Comparison of ENCODE assay signal across 16 cellular contexts in the genomic region with DNA sequence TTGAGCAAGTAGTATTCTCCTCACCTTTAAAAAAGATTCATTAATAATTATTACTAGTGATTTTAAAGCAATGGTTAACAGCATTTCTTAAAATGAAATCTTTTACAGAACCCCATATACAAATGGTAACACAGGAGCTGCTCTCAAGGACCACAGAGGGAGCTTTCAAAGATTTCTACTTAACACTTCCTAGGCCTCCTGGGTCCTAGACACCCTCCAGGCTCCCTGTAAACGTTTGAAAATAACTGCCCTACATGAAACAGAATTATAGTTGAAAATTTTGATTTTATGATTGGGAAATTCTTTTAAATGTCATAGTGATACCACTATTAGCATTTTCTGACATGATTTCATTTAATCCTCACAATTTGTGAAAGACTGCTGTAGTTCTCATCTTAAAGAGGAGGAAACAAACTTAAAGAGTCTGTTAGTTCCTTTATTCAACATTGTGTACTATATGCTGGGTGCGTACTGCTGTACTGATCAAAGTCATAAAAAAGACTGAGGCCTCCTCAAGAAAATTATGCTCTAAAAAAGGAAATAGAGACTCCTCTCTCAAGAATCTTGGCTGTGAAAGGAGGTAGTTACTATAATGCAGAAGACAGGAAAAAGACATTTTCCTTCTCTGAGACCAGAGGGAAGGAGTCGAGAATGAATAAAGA. TPM values are rescaled to one million over a fixed set of nuclear protein-coding genes. Genes with fewer than 3 reads are reported as not detected.
DNase-seq lines count a peak whose midpoint lies in the region; ATAC-seq and TF ChIP-seq lines count a peak whose summit lies in the region.
"Had no signal": no experiment of that assay in that cellular context is flagged by ENCODE, and none has a peak within 500 bp of the region (broad histone marks: within the 10 kb centered on the region; RNA-seq: fewer than 3 reads in every experiment).

No MANE protein-coding gene starts in this region.

- TF ChIP-seq CTCF in transverse colon (IDR thresholded peaks at IDR 0.05) = no peak

- H3K27me3 Mint-ChIP-seq in T-helper 17 cell (no peaks in the 10 kb centered on the region), immature natural killer cell (ENCODE audit: low read depth in 3 of 3) (peaks cover 1 to 4% (median 2%) of the 10 kb centered on the region in 3 donors)

- H3K4me3 ChIP-seq in right cardiac atrium (ENCODE audit: low read length) (peak overlapping the region; percentile 20), transverse colon (no peak overlapping the region)
- H3K4me3 ChIP-seq: SJSA1 had no signal

- H3K36me3 Mint-ChIP-seq in T-helper 17 cell (ENCODE audit: low read depth) = peaks cover 2% of the 10 kb centered on the region
- H3K36me3 Mint-ChIP-seq in immature natural killer cell = no peaks in the 10 kb centered on the region

- H3K27me3 ChIP-seq in right cardiac atrium (ENCODE audit: control insufficient read depth, insufficient read depth) = no peaks in the 10 kb centered on the region
- no peaks in the 10 kb centered on the region for H3K27me3 ChIP-seq in transverse colon
- H3K27me3 ChIP-seq: SJSA1 had no signal

- no peaks in the 10 kb centered on the region for H3K36me3 ChIP-seq in transverse colon

- H3K4me1 ChIP-seq in right cardiac atrium (ENCODE audit: control insufficient read depth, insufficient read depth, low read length) (peaks cover 10% of the 10 kb centered on the region), transverse colon (peaks cover 25 to 93% (median 60%) of the 10 kb centered on the region in 4 donors)

- no peak for ATAC-seq in right cardiac atrium
- no peak for ATAC-seq in left cardiac atrium
- ATAC-seq in T-helper 17 cell = peak; percentile 45

- no peak for TF ChIP-seq POLR2A in transverse colon (IDR thresholded peaks at IDR 0.05)

- no peaks in the 10 kb centered on the region for H3K9me3 Mint-ChIP-seq in immature natural killer cell

- intact Hi-C loops in right cardiac atrium (cut with DNase I) = no loop called here
- intact Hi-C loops in left cardiac atrium (cut with DNase I) = no loop called here
- intact Hi-C loops in transverse colon (cut with DNase I; ENCODE audit: low total_unique reads) = no loop called here

- H3K9me3 ChIP-seq in right cardiac atrium (ENCODE audit: control insufficient read depth, low read length) (no peaks in the 10 kb centered on the region), T-helper 17 cell (ENCODE audit: control insufficient read depth, low read length, poor library complexity, severe bottlenecking) (no peaks in the 10 kb centered on the region), transverse colon (no peaks in the 10 kb centered on the region)
- H3K9me3 ChIP-seq: SJSA1 had no signal

- in situ Hi-C loops in transverse colon (cut with MboI; ENCODE audit: low pct_ligation_motif_present in 1 of 4, low pct_unique_long_range_greater_than_20kb in 1 of 4, low sequenced_read_pairs in 3 of 4) = no loop called here

- H3K27ac Mint-ChIP-seq in T-helper 17 cell = peak overlapping the region; percentile 78
- peak overlapping the region; percentile 19 to 83 (median 65) for H3K27ac Mint-ChIP-seq in immature natural killer cell

- H3K27ac ChIP-seq in right cardiac atrium (ENCODE audit: low read length) (no peak overlapping the region), transverse colon (peak overlapping the region; percentile 21 to 60 (median 46))
- H3K27ac ChIP-seq: KMS-11, SJSA1 had no signal

- DNase-seq in right cardiac atrium = no peak
- no peak for DNase-seq in left cardiac atrium
- DNase-seq in T-helper 17 cell = no peak
- no peak for DNase-seq in immature natural killer cell
- no peak for DNase-seq in transverse colon
- no peak for DNase-seq in activated CD4-positive, CD25-positive, alpha-beta regulatory T cell (lab: John Stamatoyannopoulos, UW)
- DNase-seq in NCI-H446 (lab: John Stamatoyannopoulos, UW) = no peak
- DNase-seq in NCI-H2081 treated with DMSO at 0.1 percent for 48 hours (lab: John Stamatoyannopoulos, UW) = no peak
- DNase-seq: activated CD4-positive, alpha-beta T cell treated with anti-CD3 and anti-CD28 coated beads, Interleukin-2, amount 50 U/mL, for 1 hour; activated naive CD4-positive, alpha-beta T cell; AML-193; NCI-H187; NCI-H82; stimulated activated CD4-positive, alpha-beta T cell treated with anti-CD3 and anti-CD28 coated beads, Interleukin-4, amount 100 ng/mL, for 4 hours had no signal

- no peak for TF ChIP-seq EP300 in transverse colon (IDR thresholded peaks at IDR 0.05; ENCODE audit: low read depth)

- 27% methylated on average over 3 of the region's 3 CpGs for WGBS in right cardiac atrium
- 11 to 22% methylated on average over 3 of the region's 3 CpGs for WGBS in transverse colon (ENCODE audit: low coverage in 1 of 2), 2 donors

- H3K4me3 Mint-ChIP-seq in T-helper 17 cell (peak overlapping the region; percentile 78), immature natural killer cell (peak overlapping the region; percentile 40 to 76 (median 70))

- H3K4me1 Mint-ChIP-seq in T-helper 17 cell (peaks cover 55% of the 10 kb centered on the region), immature natural killer cell (peaks cover 89 to 100% of the 10 kb centered on the region in 2 donors)

RNA-seq across cellular contexts. Expression of a gene that starts 10.6 kb away (rescaled TPM):
- 10 to 100 TPM; 61.2 to 72.4 (median 65.2) TPM for total RNA-seq in right cardiac atrium
- 71.6 TPM for polyA plus RNA-seq in right cardiac atrium
- total RNA-seq in left cardiac atrium = 10 to 100 TPM; 59.3 to 66.0 TPM
- 10 to 100 TPM; 94.8 to 99.7 TPM for total RNA-seq in T-helper 17 cell
- polyA plus RNA-seq in immature natural killer cell = 10 to 100 TPM; 13.6 to 36.3 (median 18.5) TPM
- total RNA-seq in transverse colon = 100 to 1,000 TPM in 1 of 4 donors, 10 to 100 TPM in 3; 18.5 to 104 (median 57.9) TPM
